22 cellular contexts compared by ENCODE assay signal in genomic region chr12:32277774-32278173, GRCh38.
A peak's percentile ranks its signal among the peaks of the same experiment; 100 is the strongest.
DNase-seq lines count a peak whose midpoint lies in the region; ATAC-seq, FAIRE-seq and TF ChIP-seq lines count a peak whose summit lies in the region.
"Had no signal": no experiment of that assay in that cellular context is flagged by ENCODE, and none has a peak within 500 bp of the region (broad histone marks: within the 10 kb centered on the region; RNA-seq: fewer than 3 reads in every experiment).

No MANE protein-coding gene starts in this region.

- no peaks in the 10 kb centered on the region for H3K27me3 Mint-ChIP-seq in progenitor cell of endocrine pancreas
- H3K27me3 Mint-ChIP-seq: B cell; CD4-positive, alpha-beta T cell had no signal

- peaks cover 75% of the 10 kb centered on the region for H3K4me1 ChIP-seq in Karpas-422 (ENCODE audit: low read length)
- peaks cover 5 to 11% of the 10 kb centered on the region in 2 experiments; a peak in 4 of 5 replicates for H3K4me1 ChIP-seq in K562 (replicated peaks in 1 of 2; ENCODE audit: control insufficient read depth in 2 of 2, insufficient read depth in 2 of 2, low read length in 2 of 2)

- H3K9me2 ChIP-seq in Karpas-422 (replicated peaks; ENCODE audit: insufficient read depth, low read length) = no peaks in the 10 kb centered on the region

- H3K27me3 ChIP-seq in Karpas-422 (ENCODE audit: low read length) = no peaks in the 10 kb centered on the region
- no peaks in the 10 kb centered on the region for H3K27me3 ChIP-seq in K562 (ENCODE audit: control insufficient read depth in 2 of 2, insufficient read depth in 2 of 2, low read length in 2 of 2)
- H3K27me3 ChIP-seq: BLaER1 treated with 17β-estradiol and CSF1 and Interleukin-3, amounts not matched to agents 10 nM and 100 nM had no signal

- H3K79me2 ChIP-seq in Karpas-422 (ENCODE audit: low read length) (peaks cover 60% of the 10 kb centered on the region), K562 (ENCODE audit: control insufficient read depth, insufficient read depth, low read length) (no peaks in the 10 kb centered on the region)

- no peaks in the 10 kb centered on the region for H3K36me3 ChIP-seq in Karpas-422 (ENCODE audit: insufficient read depth, low read length)
- no peaks in the 10 kb centered on the region for H3K36me3 ChIP-seq in K562 (ENCODE audit: control insufficient read depth, insufficient read depth, low read length)

- H3K9me3 ChIP-seq in Karpas-422 (ENCODE audit: low read length) (no peaks in the 10 kb centered on the region), K562 (replicated peaks; ENCODE audit: control insufficient read depth, insufficient read depth, low read depth, low read length) (no peaks in the 10 kb centered on the region)
- H3K9me3 ChIP-seq: A549, Caco-2 had no signal

- H3K27ac ChIP-seq in Karpas-422 (ENCODE audit: low read length) (peak overlapping the region; percentile 75), K562 (ENCODE audit: extremely low read depth, low read depth, low read length) (no peak overlapping the region)
- H3K27ac ChIP-seq: 22Rv1; A549; BLaER1 treated with 17β-estradiol and CSF1 and Interleukin-3, amounts not matched to agents 10 nM and 100 nM; C4-2B had no signal

- H4K20me1 ChIP-seq in Karpas-422 (ENCODE audit: insufficient read depth, low read depth, low read length) = no peaks in the 10 kb centered on the region
- no peaks in the 10 kb centered on the region for H4K20me1 ChIP-seq in K562 (replicated peaks; ENCODE audit: control insufficient read depth, insufficient read depth, low read length)
- H4K20me1 ChIP-seq: BLaER1 treated with 17β-estradiol and CSF1 and Interleukin-3, amounts not matched to agents 10 nM and 100 nM had no signal

- H3K9ac ChIP-seq in Karpas-422 (ENCODE audit: low read length) = no peak overlapping the region
- no peak overlapping the region for H3K9ac ChIP-seq in K562 (ENCODE audit: insufficient read depth in 1 of 2, low read depth in 2 of 2, low read length in 2 of 2)
- H3K9ac ChIP-seq: BLaER1 treated with 17β-estradiol and CSF1 and Interleukin-3, amounts not matched to agents 10 nM and 100 nM had no signal

- no peaks in the 10 kb centered on the region for H3K9me3 Mint-ChIP-seq in progenitor cell of endocrine pancreas (ENCODE audit: low read depth)
- H3K9me3 Mint-ChIP-seq: CD4-positive, alpha-beta T cell; CD8-positive, alpha-beta T cell had no signal

- no TSS peak for BruUV-seq in K562 (replicated peaks; lab: Mats Ljungman, UMichigan)

- H3K4me3 Mint-ChIP-seq in progenitor cell of endocrine pancreas (ENCODE audit: low read depth) = no peak overlapping the region
- H3K4me3 Mint-ChIP-seq: B cell; CD4-positive, alpha-beta T cell; CD8-positive, alpha-beta T cell had no signal

- H3K4me3 ChIP-seq in Karpas-422 (ENCODE audit: low read length) = no peak overlapping the region
- H3K4me3 ChIP-seq in K562 = no peak overlapping the region
- H3K4me3 ChIP-seq: A549; BLaER1 treated with 17β-estradiol and CSF1 and Interleukin-3, amounts not matched to agents 10 nM and 100 nM; GM12878 had no signal

- TF ChIP-seq EP300 in K562 (IDR thresholded peaks at IDR 0.05; ENCODE audit: low read length) = no peak

- CTCF ChIA-PET in K562 (lab: Yijun Ruan, JAX; ENCODE audit: low intra/inter-chr PET ratio) = no interaction called here

- H3K36me3 Mint-ChIP-seq in progenitor cell of endocrine pancreas (ENCODE audit: insufficient read depth) = peaks cover 11% of the 10 kb centered on the region
- H3K36me3 Mint-ChIP-seq: CD8-positive, alpha-beta T cell had no signal

- H2AFZ ChIP-seq in Karpas-422 (ENCODE audit: low read length) (no peak overlapping the region), K562 (ENCODE audit: low read depth, low read length) (no peak overlapping the region)

- no peak for ATAC-seq in K562
- ATAC-seq: A549; CD8-positive, alpha-beta T cell; GM12878 had no signal

- intact Hi-C loops in K562 (cut with micrococcal nuclease) = no loop called here

- TF ChIP-seq CTCF in K562 (IDR thresholded peaks at IDR 0.05 in 2 of 3, conservative IDR thresholded peaks at IDR 0.05 in 1 of 3; ENCODE audit: insufficient read depth in 2 of 3, low read depth in 1 of 3, low read length in 3 of 3) (no peak), progenitor cell of endocrine pancreas (IDR thresholded peaks at IDR 0.05; ENCODE audit: unreplicated experiment) (no peak)

- FAIRE-seq in K562 (lab: Jason Lieb, UNC) = no peak
- FAIRE-seq: A549, D721Med, GM12878, GM12892, GM18507 had no signal

- peak overlapping the region; percentile 42 for H3K27ac Mint-ChIP-seq in progenitor cell of endocrine pancreas
- H3K27ac Mint-ChIP-seq: B cell; CD4-positive, alpha-beta T cell; CD8-positive, alpha-beta T cell had no signal

- no peaks in the 10 kb centered on the region for H3K9me1 ChIP-seq in K562 (ENCODE audit: control insufficient read depth, insufficient read depth, low read length)

- H3K4me1 Mint-ChIP-seq in progenitor cell of endocrine pancreas (ENCODE audit: low read depth) = peaks cover 18% of the 10 kb centered on the region

- H3K4me2 ChIP-seq in Karpas-422 (ENCODE audit: low read depth, low read length, poor library complexity, severe bottlenecking) (peak overlapping the region; percentile 56), K562 (ENCODE audit: insufficient read depth, low read length) (no peak overlapping the region)
- H3K4me2 ChIP-seq: A549; BLaER1 treated with 17β-estradiol and CSF1 and Interleukin-3, amounts not matched to agents 10 nM and 100 nM had no signal

- in situ Hi-C loops in K562 (cut with MboI) = no loop called here

- POLR2A ChIA-PET in K562 (lab: Yijun Ruan, JAX) = no interaction called here

- no peak for TF ChIP-seq RAD21 in K562 (CRISPR knock-in tag; conservative IDR thresholded peaks at IDR 0.05 in 1 of 2, IDR thresholded peaks at IDR 0.05 in 1 of 2)

- 79% methylated on average over 2 of the region's 2 CpGs for WGBS in K562 (ENCODE audit: insufficient coverage, low coverage, missing lambda C conversion rate)

- DNase-seq in Karpas-422 (no peak), K562 (ENCODE audit: extremely low read depth in 1 of 4, low spot score in 3 of 4) (no peak), progenitor cell of endocrine pancreas (ENCODE audit: low spot score, unreplicated experiment) (no peak), kidney glomerular epithelial cell (lab: John Stamatoyannopoulos, UW) (no peak), NCI-H82 (lab: John Stamatoyannopoulos, UW) (no peak)
- DNase-seq: AML-193; Caco-2; Calu3; CD4-positive, alpha-beta T cell; CD8-positive, alpha-beta T cell; DND-41; EL; GDM1 had no signal

- TF ChIP-seq POLR2A in K562 (conservative IDR thresholded peaks at IDR 0.05) = no peak

TF ChIP-seq in K562, 482 proteins besides CTCF, POLR2A, EP300 and RAD21:
- TF ChIP-seq SMARCC2 (IDR thresholded peaks at IDR 0.05; ENCODE audit: low read depth) (no peak), RFX1 (IDR thresholded peaks at IDR 0.05) (peak; percentile 54), MYNN (IDR thresholded peaks at IDR 0.05) (peak; percentile 56; the same call in 1 of the 2 replicates), MYNN (CRISPR knock-in tag; IDR thresholded peaks at IDR 0.05) (no peak)
